8 cellular contexts compared by ENCODE assay signal in the genomic region with DNA sequence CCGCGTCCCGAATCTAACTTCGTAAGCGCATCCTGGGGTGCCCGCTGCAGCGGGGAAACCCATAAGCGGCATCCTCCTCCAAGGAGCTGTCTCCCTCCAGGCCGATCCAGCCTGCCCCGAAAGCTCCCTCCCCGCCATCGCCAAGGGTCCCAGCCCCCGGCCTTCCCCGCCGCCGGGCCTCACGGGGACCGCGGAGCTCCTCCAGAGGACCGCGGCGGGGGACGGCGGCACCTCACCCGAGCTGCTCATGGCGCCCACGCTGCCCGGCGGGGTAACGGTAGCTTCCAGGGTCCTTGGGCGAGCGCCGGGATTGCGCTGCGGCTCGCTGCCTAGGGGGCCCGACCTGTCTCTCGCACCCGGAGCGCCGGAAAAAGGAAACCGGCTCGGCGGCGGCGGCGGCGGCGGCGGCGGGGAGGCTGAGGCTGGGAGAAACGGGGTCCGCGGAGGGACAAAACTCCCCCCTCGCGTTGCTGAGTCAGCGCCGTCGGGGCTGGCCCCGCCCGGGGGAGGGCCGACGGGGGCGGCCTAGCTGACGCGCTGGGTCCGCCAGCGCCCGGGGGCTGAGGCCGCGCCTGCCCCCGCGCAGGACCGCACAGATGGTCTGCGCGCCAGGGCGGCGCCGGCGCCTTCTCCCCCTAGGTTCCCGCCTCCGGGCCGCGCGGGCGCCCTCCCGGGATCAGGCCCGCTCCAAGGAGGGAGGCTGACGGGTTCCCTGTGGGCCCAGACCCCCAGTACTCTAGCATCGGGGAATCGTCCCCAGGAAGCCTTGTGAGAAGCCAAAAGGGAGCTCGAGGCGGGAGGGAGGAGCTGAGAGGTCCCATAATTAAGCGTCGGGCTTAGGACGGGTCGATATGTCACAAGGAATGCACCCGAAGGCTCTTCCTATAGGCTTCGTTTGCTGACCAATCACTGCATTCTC. TPM values are rescaled to one million over a fixed set of nuclear protein-coding genes. Genes with fewer than 3 reads are reported as not detected.
DNase-seq lines count a peak whose midpoint lies in the region; ATAC-seq and TF ChIP-seq lines count a peak whose summit lies in the region.

A gene with protein sequence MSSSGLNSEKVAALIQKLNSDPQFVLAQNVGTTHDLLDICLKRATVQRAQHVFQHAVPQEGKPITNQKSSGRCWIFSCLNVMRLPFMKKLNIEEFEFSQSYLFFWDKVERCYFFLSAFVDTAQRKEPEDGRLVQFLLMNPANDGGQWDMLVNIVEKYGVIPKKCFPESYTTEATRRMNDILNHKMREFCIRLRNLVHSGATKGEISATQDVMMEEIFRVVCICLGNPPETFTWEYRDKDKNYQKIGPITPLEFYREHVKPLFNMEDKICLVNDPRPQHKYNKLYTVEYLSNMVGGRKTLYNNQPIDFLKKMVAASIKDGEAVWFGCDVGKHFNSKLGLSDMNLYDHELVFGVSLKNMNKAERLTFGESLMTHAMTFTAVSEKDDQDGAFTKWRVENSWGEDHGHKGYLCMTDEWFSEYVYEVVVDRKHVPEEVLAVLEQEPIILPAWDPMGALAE (minus strand): TSS at position 374 of the 919 bp plus-strand sequence. CDS start 125 bp downstream, at position 249.

- H3K4me1 Mint-ChIP-seq in IgD-negative memory B cell: peaks cover 12 to 19% (median 14%) of the 10 kb centered on the region in 3 donors

- peak within 1 kb of the TSS; percentile 61 for H3K27ac ChIP-seq in suprapubic skin

- peak within 1 kb of the TSS; percentile 89 to 99 (median 96) for H3K4me3 Mint-ChIP-seq in IgD-negative memory B cell

- H3K36me3 Mint-ChIP-seq in IgD-negative memory B cell: peaks cover 3% of the 10 kb centered on the region

- TF ChIP-seq CTCF in omental fat pad (IDR thresholded peaks at IDR 0.05) (no peak), suprapubic skin (IDR thresholded peaks at IDR 0.05) (no peak)

- peaks cover 22% of the 10 kb centered on the region for H3K4me1 ChIP-seq in suprapubic skin

- H3K9me3 ChIP-seq in suprapubic skin: no peaks in the 10 kb centered on the region

- DNase-seq in DMS 273 treated with DMSO at 0.1 percent for 48 hours (lab: John Stamatoyannopoulos, UW): peak; percentile 70
- DNase-seq in SK-N-DZ (ENCODE audit: low spot score): peak; percentile 80
- peak; percentile 87 for DNase-seq in activated naive CD4-positive, alpha-beta T cell treated with anti-CD3 and anti-CD28 coated beads, Interleukin-2, amount 50 U/mL, for 16 hours
- no peak for DNase-seq in glomerular endothelial cell (ENCODE audit: extremely low read depth, low read depth, low spot score)
- DNase-seq in omental fat pad (ENCODE audit: low spot score): peak; percentile 42
- DNase-seq in suprapubic skin (ENCODE audit: low spot score in 2 of 2): peak in 1 of 2 donors; percentile 86

- peaks cover 8% of the 10 kb centered on the region for H3K36me3 ChIP-seq in suprapubic skin

- H3K27ac Mint-ChIP-seq in IgD-negative memory B cell: peak within 1 kb of the TSS; percentile 75 to 77 (median 76)

- H3K4me3 ChIP-seq in suprapubic skin: peak within 1 kb of the TSS; percentile 91

- WGBS in suprapubic skin: 1% methylated on average over 42 of the region's 99 CpGs

- ATAC-seq in GM21390 (IDR thresholded peaks at IDR 0.05; ENCODE audit: unreplicated experiment): peak; percentile 60
- ATAC-seq in omental fat pad (ENCODE audit: low FRiP score): peak; percentile 94

- H3K27me3 Mint-ChIP-seq in IgD-negative memory B cell: no peaks in the 10 kb centered on the region

- no peaks in the 10 kb centered on the region for H3K27me3 ChIP-seq in suprapubic skin

- TF ChIP-seq POLR2A in suprapubic skin (IDR thresholded peaks at IDR 0.05): no peak

- no peaks in the 10 kb centered on the region for H3K9me3 Mint-ChIP-seq in IgD-negative memory B cell

- no peak for TF ChIP-seq EP300 in suprapubic skin (IDR thresholded peaks at IDR 0.05)

RNA-seq across cellular contexts. Expression of the gene that starts here (rescaled TPM):
- 7.0 TPM for polyA plus RNA-seq in IgD-negative memory B cell
- polyA plus RNA-seq in SK-N-DZ (2014; cell fraction: cytosol; rRNA removed): 85.9 and 99.4 TPM in 2 replicates
- polyA plus RNA-seq in SK-N-DZ (2014; cell fraction: nucleus; rRNA removed): 44.4 and 62.3 TPM in 2 replicates
- total RNA-seq in glomerular endothelial cell (27.4 and 46.4 TPM in 2 replicates), omental fat pad (10 to 100 TPM; 19.1 to 33.9 (median 28.3) TPM), suprapubic skin (100 to 1,000 TPM; 140 to 188 (median 176) TPM)
